9 cellular contexts compared by ENCODE assay signal in the genomic region with DNA sequence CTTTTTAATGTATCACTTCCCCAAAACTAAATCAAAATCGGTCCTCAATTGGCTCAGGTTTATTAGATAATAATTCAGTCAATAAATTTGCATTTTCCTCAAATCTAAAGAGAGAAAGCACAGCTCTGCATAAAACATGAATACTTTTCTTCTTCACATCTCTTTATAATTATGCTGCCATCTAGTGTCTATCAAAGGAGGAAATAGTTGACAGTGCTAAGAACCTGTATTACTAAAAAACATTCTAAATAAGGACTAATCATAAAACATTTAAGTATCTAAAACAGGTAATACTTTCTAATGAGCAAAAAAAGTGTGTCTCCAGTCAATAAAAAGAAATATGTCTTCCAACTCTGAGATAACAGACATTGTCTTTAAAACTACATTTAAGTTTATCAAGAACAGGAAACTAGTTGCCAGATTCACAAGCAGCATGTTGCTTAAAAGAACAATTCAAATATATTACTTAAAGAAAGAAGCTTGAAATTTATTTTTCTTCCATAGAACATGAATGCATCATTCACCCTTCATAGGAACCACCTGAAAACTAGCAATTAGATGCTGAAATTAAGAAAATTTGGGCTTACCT. TPM values are rescaled to one million over a fixed set of nuclear protein-coding genes. Genes with fewer than 3 reads are reported as not detected.
DNase-seq lines count a peak whose midpoint lies in the region; ATAC-seq and TF ChIP-seq lines count a peak whose summit lies in the region.
"Had no signal": no experiment of that assay in that cellular context is flagged by ENCODE, and none has a peak within 500 bp of the region (broad histone marks: within the 10 kb centered on the region; RNA-seq: fewer than 3 reads in every experiment).

No MANE protein-coding gene starts in this region.

- H4K20me1 ChIP-seq in HCT116 (ENCODE audit: insufficient read depth): no peaks in the 10 kb centered on the region

- H3K27me3 ChIP-seq in HCT116 (ENCODE audit: insufficient read depth, low read length) (no peaks in the 10 kb centered on the region), RWPE2 (ENCODE audit: insufficient read depth, poor library complexity, severe bottlenecking) (no peaks in the 10 kb centered on the region), suprapubic skin (no peaks in the 10 kb centered on the region)

- WGBS in suprapubic skin: 21% methylated on average over 1 of the region's 1 CpG

- no peak for TF ChIP-seq EP300 in suprapubic skin (IDR thresholded peaks at IDR 0.05)

- BruUV-seq in HCT116 (replicated peaks; lab: Mats Ljungman, UMichigan): no TSS peak

- TF ChIP-seq CTCF in AG10803 (conservative IDR thresholded peaks at IDR 0.05; ENCODE audit: low read length) (peak; percentile 63), HCT116 (IDR thresholded peaks at IDR 0.05 in 2 of 3, conservative IDR thresholded peaks at IDR 0.05 in 1 of 3; ENCODE audit: borderline replicate concordance in 1 of 3, insufficient read depth in 1 of 3, low read depth in 2 of 3, low read length in 2 of 3) (peak in 2 of 3 experiments; percentile 59; a peak in 3 of 6 replicates), RWPE2 (IDR thresholded peaks at IDR 0.05; ENCODE audit: poor library complexity, severe bottlenecking) (peak; percentile 86), foreskin fibroblast (IDR thresholded peaks at IDR 0.05; ENCODE audit: low read depth, low read length) (peak; percentile 28), suprapubic skin (IDR thresholded peaks at IDR 0.05) (peak; percentile 14 to 18)

- no peaks in the 10 kb centered on the region for H3K27me3 Mint-ChIP-seq in activated T-helper 1 cell treated with anti-CD3 and anti-CD28 coated beads, Interleukin-12 subunit alpha, Interleukin-12 subunit beta, Interleukin-2, Interleukin-4 antibody, amounts not matched to agents 30 ng/mL and 10 ng/mL and 1 ng/mL, durations not matched to agents 14 hours and 24 hours and 36 hours (ENCODE audit: insufficient read depth)
- no peaks in the 10 kb centered on the region for H3K27me3 Mint-ChIP-seq in stimulated activated naive CD8-positive, alpha-beta T cell treated with anti-CD3 and anti-CD28 coated beads, Interleukin-15, amount 100 ng/mL, for 72 hours

- H3K4me1 Mint-ChIP-seq in activated T-helper 1 cell treated with anti-CD3 and anti-CD28 coated beads, Interleukin-12 subunit alpha, Interleukin-12 subunit beta, Interleukin-2, Interleukin-4 antibody, amounts not matched to agents 30 ng/mL and 10 ng/mL and 1 ng/mL, durations not matched to agents 14 hours and 24 hours and 36 hours (ENCODE audit: low read depth): no peaks in the 10 kb centered on the region
- no peaks in the 10 kb centered on the region for H3K4me1 Mint-ChIP-seq in stimulated activated naive CD8-positive, alpha-beta T cell treated with anti-CD3 and anti-CD28 coated beads, Interleukin-15, amount 100 ng/mL, for 72 hours

- no peak overlapping the region for H3K9ac ChIP-seq in HCT116 (ENCODE audit: low read length)

- H3K27ac Mint-ChIP-seq in activated T-helper 1 cell treated with anti-CD3 and anti-CD28 coated beads, Interleukin-12 subunit alpha, Interleukin-12 subunit beta, Interleukin-2, Interleukin-4 antibody, amounts not matched to agents 30 ng/mL and 10 ng/mL and 1 ng/mL, durations not matched to agents 14 hours and 24 hours and 36 hours: no peak overlapping the region
- H3K27ac Mint-ChIP-seq in stimulated activated naive CD8-positive, alpha-beta T cell treated with anti-CD3 and anti-CD28 coated beads, Interleukin-15, amount 100 ng/mL, for 72 hours: no peak overlapping the region
- H3K27ac Mint-ChIP-seq: activated naive CD8-positive, alpha-beta T cell had no signal

- H3K4me3 ChIP-seq in AG10803 (ENCODE audit: low read length) (no peak overlapping the region), HCT116 (replicated peaks in 1 of 2; ENCODE audit: low read depth in 1 of 2, low read length in 2 of 2) (no peak overlapping the region), RWPE2 (ENCODE audit: severe bottlenecking) (no peak overlapping the region), foreskin fibroblast (ENCODE audit: low read depth in 1 of 2, low read length in 2 of 2) (no peak overlapping the region), suprapubic skin (no peak overlapping the region)

- H3K4me1 ChIP-seq in HCT116 (ENCODE audit: control insufficient read depth in 1 of 2, insufficient read depth in 2 of 2, low read length in 2 of 2) (peaks cover 19 to 20% of the 10 kb centered on the region in 2 experiments), RWPE2 (ENCODE audit: insufficient read depth, poor library complexity, severe bottlenecking) (peaks cover 13% of the 10 kb centered on the region), suprapubic skin (peaks cover 4% of the 10 kb centered on the region)

- H3K9me3 ChIP-seq in HCT116 (ENCODE audit: control insufficient read depth in 1 of 2, insufficient read depth in 1 of 2, low read depth in 1 of 2, low read length in 2 of 2): no peaks in the 10 kb centered on the region
- H3K9me3 ChIP-seq in RWPE2 (ENCODE audit: severe bottlenecking): no peaks in the 10 kb centered on the region
- H3K9me3 ChIP-seq in suprapubic skin: no peaks in the 10 kb centered on the region

- H3K9me2 ChIP-seq in HCT116 (ENCODE audit: insufficient read depth): no peaks in the 10 kb centered on the region

- no peak overlapping the region for H3K4me3 Mint-ChIP-seq in activated T-helper 1 cell treated with anti-CD3 and anti-CD28 coated beads, Interleukin-12 subunit alpha, Interleukin-12 subunit beta, Interleukin-2, Interleukin-4 antibody, amounts not matched to agents 30 ng/mL and 10 ng/mL and 1 ng/mL, durations not matched to agents 14 hours and 24 hours and 36 hours
- H3K4me3 Mint-ChIP-seq in stimulated activated naive CD8-positive, alpha-beta T cell treated with anti-CD3 and anti-CD28 coated beads, Interleukin-15, amount 100 ng/mL, for 72 hours: no peak overlapping the region
- H3K4me3 Mint-ChIP-seq: activated naive CD8-positive, alpha-beta T cell had no signal

- intact Hi-C loops in HCT116 (cut with micrococcal nuclease): loop anchor here (1.0 to 5.0 kb wide), 2 partner anchors 62 to 342 kb away; no protein-coding TSS in a partner anchor
- intact Hi-C loops in activated T-helper 1 cell treated with anti-CD3 and anti-CD28 coated beads, Interleukin-12 subunit alpha, Interleukin-12 subunit beta, Interleukin-2, Interleukin-4 antibody, amounts not matched to agents 30 ng/mL and 10 ng/mL and 1 ng/mL, durations not matched to agents 14 hours and 24 hours and 36 hours (cut with micrococcal nuclease): loop anchor here (1.0 kb wide), 2 partner anchors 62 to 340 kb away; no protein-coding TSS in a partner anchor

- no peak overlapping the region for H3K27ac ChIP-seq in HCT116 (ENCODE audit: low read depth, low read length)
- no peak overlapping the region for H3K27ac ChIP-seq in RWPE2 (ENCODE audit: poor library complexity, severe bottlenecking)
- no peak overlapping the region for H3K27ac ChIP-seq in suprapubic skin

- no peaks in the 10 kb centered on the region for H3K36me3 Mint-ChIP-seq in activated T-helper 1 cell treated with anti-CD3 and anti-CD28 coated beads, Interleukin-12 subunit alpha, Interleukin-12 subunit beta, Interleukin-2, Interleukin-4 antibody, amounts not matched to agents 30 ng/mL and 10 ng/mL and 1 ng/mL, durations not matched to agents 14 hours and 24 hours and 36 hours (ENCODE audit: low read depth)
- H3K36me3 Mint-ChIP-seq: activated naive CD8-positive, alpha-beta T cell had no signal

- H3K36me3 ChIP-seq in HCT116 (ENCODE audit: control insufficient read depth in 1 of 2, insufficient read depth in 2 of 2, low read length in 2 of 2) (0 out of 4 replicates have a peak, but pooled peaks cover 0 to 10% of the 10 kb centered on the region in 2 experiments), RWPE2 (ENCODE audit: low read depth) (0 out of 2 replicates have a peak, but pooled peaks cover 6% of the 10 kb centered on the region), suprapubic skin (no peaks in the 10 kb centered on the region)

- RAD21 ChIA-PET in HCT116 (lab: Charles Lee; ENCODE audit: low non-redundant PET in 1 of 2, low total read pairs in 2 of 2, uncharacterized antibody in 2 of 2, unreplicated experiment in 2 of 2): no interaction called here

- peaks cover 7% of the 10 kb centered on the region; the same call in 1 of the 2 replicates for H3K79me2 ChIP-seq in HCT116 (ENCODE audit: insufficient read depth, low read length)

- CTCF ChIA-PET in HCT116 (lab: Charles Lee): interaction anchor here (0.6 to 1.9 kb wide), 17 partner anchors 8 to 74 kb away, joined by 3 to 16 read pairs (median 4); a partner anchor contains a TSS

- peak; percentile 50 for DNase-seq in AG10803 (ENCODE audit: low read depth)
- DNase-seq in HCT116 (ENCODE audit: low read depth, low spot score): no peak
- no peak for DNase-seq in RWPE2 (ENCODE audit: low spot score)
- peak in 1 of 2 donors; percentile 53 for DNase-seq in foreskin fibroblast
- no peak for DNase-seq in suprapubic skin (ENCODE audit: low spot score in 2 of 2)
- DNase-seq in activated T-helper 1 cell treated with anti-CD3 and anti-CD28 coated beads, Interleukin-12 subunit alpha, Interleukin-12 subunit beta, Interleukin-2, Interleukin-4 antibody, amounts not matched to agents 30 ng/mL and 10 ng/mL and 1 ng/mL, durations not matched to agents 14 hours and 24 hours and 36 hours (ENCODE audit: low spot score): no peak
- DNase-seq in activated naive CD4-positive, alpha-beta T cell treated with Interleukin-2 at 50 U/mL for 16 hours: no peak
- DNase-seq in stimulated activated naive CD8-positive, alpha-beta T cell treated with anti-CD3 and anti-CD28 coated beads, Interleukin-15, amount 100 ng/mL, for 72 hours: no peak

- TF ChIP-seq POLR2A in HCT116 (IDR thresholded peaks at IDR 0.05; ENCODE audit: borderline replicate concordance, extremely low read depth, insufficient read depth, insufficient read length) (no peak), suprapubic skin (IDR thresholded peaks at IDR 0.05) (no peak)

- no peak overlapping the region for H3K4me2 ChIP-seq in HCT116 (ENCODE audit: low read length)

- H2AFZ ChIP-seq in HCT116 (ENCODE audit: low read depth, low read length, poor library complexity, severe bottlenecking): no peak overlapping the region

- TF ChIP-seq RAD21 in HCT116 (IDR thresholded peaks at IDR 0.05; ENCODE audit: low read depth): peak; percentile 62

- POLR2A ChIA-PET in HCT116 (lab: Charles Lee): no interaction called here

- ATAC-seq in HCT116 (peak; percentile 49), RWPE2 (ENCODE audit: low read depth) (peak; percentile 63; the same call in 2 of the 3 replicates)
- ATAC-seq in stimulated activated naive CD8-positive, alpha-beta T cell treated with anti-CD3 and anti-CD28 coated beads, Interleukin-15, amount 100 ng/mL, for 72 hours: no peak

- H3K9me3 Mint-ChIP-seq in activated T-helper 1 cell treated with anti-CD3 and anti-CD28 coated beads, Interleukin-12 subunit alpha, Interleukin-12 subunit beta, Interleukin-2, Interleukin-4 antibody, amounts not matched to agents 30 ng/mL and 10 ng/mL and 1 ng/mL, durations not matched to agents 14 hours and 24 hours and 36 hours: no peaks in the 10 kb centered on the region
- H3K9me3 Mint-ChIP-seq in stimulated activated naive CD8-positive, alpha-beta T cell treated with anti-CD3 and anti-CD28 coated beads, Interleukin-15, amount 100 ng/mL, for 72 hours: no peaks in the 10 kb centered on the region

RNA-seq across cellular contexts. Expression of a gene that starts 56.5 kb away (rescaled TPM):
- total RNA-seq in HCT116 (2021; ENCODE audit: unreplicated experiment) (144 TPM), suprapubic skin (1,000 to 10,000 TPM in 1 of 4 donors, 100 to 1,000 TPM in 3; 637 to 1,048 (median 751) TPM)
- 57.7 and 68.9 TPM in 2 replicates for polyA plus RNA-seq in HCT116 (2012)
- total RNA-seq in activated T-helper 1 cell treated with anti-CD3 and anti-CD28 coated beads, Interleukin-12 subunit alpha, Interleukin-12 subunit beta, Interleukin-2, Interleukin-4 antibody, amounts not matched to agents 30 ng/mL and 10 ng/mL and 1 ng/mL, durations not matched to agents 14 hours and 24 hours and 36 hours: 6.0 and 11.2 TPM in 2 replicates

Comparison
In these comparisons a context has a peak if more than half of its experiments do, and no peak if none do; other contexts are left out.
1. CTCF ChIP-seq: peak in every context shown above with its lines; median percentile 86 in RWPE2; 63 in AG10803; 59 in HCT116; 28 in foreskin fibroblast; 16 in suprapubic skin.
2. RNA of a gene that starts 56.5 kb away (total RNA-seq): 637 to 1,048 TPM in suprapubic skin and 144 TPM in HCT116 (single experiment); 6.0 to 11.2 TPM in activated T-helper 1 cell treated with anti-CD3 and anti-CD28 coated beads, Interleukin-12 subunit alpha, Interleukin-12 subunit beta, Interleukin-2, Interleukin-4 antibody, amounts not matched to agents 30 ng/mL and 10 ng/mL and 1 ng/mL, durations not matched to agents 14 hours and 24 hours and 36 hours; every median in the first group is over 10 times any median in the second.